14 cellular contexts compared by ENCODE assay signal in the genomic region with DNA sequence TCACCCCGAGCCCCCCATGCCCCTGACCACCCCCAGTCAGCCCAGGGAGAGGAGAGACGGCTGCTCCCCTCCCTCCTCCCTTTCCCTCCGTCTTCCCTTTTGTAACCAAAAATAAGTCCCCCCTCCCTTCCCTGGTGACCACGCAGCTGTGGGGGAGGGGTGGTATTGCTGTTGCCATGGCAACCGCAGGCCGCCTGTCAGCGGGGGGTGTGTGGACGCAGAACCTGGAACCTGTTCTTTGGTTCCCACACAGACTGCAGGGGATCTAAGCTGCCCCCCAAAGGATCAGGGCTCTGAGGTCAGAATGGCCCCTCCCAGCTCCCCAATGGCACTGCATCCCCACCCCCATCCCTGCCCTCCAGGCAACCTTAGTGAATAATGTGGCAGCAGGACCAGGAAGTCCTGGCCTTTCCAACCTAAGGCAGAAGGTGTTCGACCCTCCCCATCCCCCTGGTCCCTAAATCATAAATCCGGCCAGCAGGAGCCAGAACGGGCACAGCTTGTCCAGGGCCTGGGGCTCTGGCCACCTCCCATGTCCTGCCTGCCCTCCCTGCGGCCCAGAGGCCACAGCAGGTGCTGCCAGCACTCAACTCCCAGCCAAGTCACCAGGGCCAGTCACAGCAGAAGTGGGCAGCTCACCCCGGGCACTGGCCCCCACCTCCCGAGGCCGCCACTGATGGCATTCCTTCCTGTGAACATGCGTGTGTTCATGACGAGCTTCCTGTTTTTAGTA. TPM values are rescaled to one million over a fixed set of nuclear protein-coding genes. Genes with fewer than 3 reads are reported as not detected.
DNase-seq lines count a peak whose midpoint lies in the region; ATAC-seq, FAIRE-seq and TF ChIP-seq lines count a peak whose summit lies in the region.
"Had no signal": no experiment of that assay in that cellular context is flagged by ENCODE, and none has a peak within 500 bp of the region (broad histone marks: within the 10 kb centered on the region; RNA-seq: fewer than 3 reads in every experiment).

No MANE protein-coding gene starts in this region.

- H3K27me3 Mint-ChIP-seq in stimulated activated naive CD8-positive, alpha-beta T cell treated with anti-CD3 and anti-CD28 coated beads, Interleukin-15, amount 100 ng/mL, for 72 hours, result peaks cover 44% of the 10 kb centered on the region
- peaks cover 5% of the 10 kb centered on the region for H3K27me3 Mint-ChIP-seq in activated CD4-positive, alpha-beta memory T cell treated with anti-CD3 and anti-CD28 coated beads for 36 hours

- peaks cover 17 to 30% of the 10 kb centered on the region in 2 experiments for H3K4me1 ChIP-seq in K562 (replicated peaks in 1 of 2; ENCODE audit: control insufficient read depth in 2 of 2, insufficient read depth in 2 of 2, low read length in 2 of 2)
- H3K4me1 ChIP-seq in HepG2 (ENCODE audit: insufficient read depth, low read length), result peaks cover 38% of the 10 kb centered on the region

- ATAC-seq in stimulated activated naive CD8-positive, alpha-beta T cell treated with anti-CD3 and anti-CD28 coated beads, Interleukin-15, amount 100 ng/mL, for 72 hours, result no peak
- ATAC-seq in stimulated activated naive CD8-positive, alpha-beta T cell treated with anti-CD3 and anti-CD28 coated beads, Interleukin-15, Interleukin-2, amounts not matched to agents 100 U/mL and 50 U/mL, for 24 hours, result no peak
- ATAC-seq in K562 (peak; percentile 20), HepG2 (no peak)

- intact Hi-C loops in K562 (cut with micrococcal nuclease), result no loop called here
- intact Hi-C loops in HepG2 (cut with micrococcal nuclease; ENCODE audit: unreplicated experiment), result no loop called here
- intact Hi-C loops in activated CD4-positive, alpha-beta memory T cell treated with anti-CD3 and anti-CD28 coated beads for 36 hours (cut with micrococcal nuclease), result no loop called here

- H3K9me3 ChIP-seq in K562 (replicated peaks; ENCODE audit: control insufficient read depth, insufficient read depth, low read depth, low read length) (no peaks in the 10 kb centered on the region), HepG2 (ENCODE audit: low read length) (no peaks in the 10 kb centered on the region)

- no TSS peak for BruUV-seq in K562 (replicated peaks; lab: Mats Ljungman, UMichigan)
- no TSS peak for BruUV-seq in HepG2 (replicated peaks; lab: Mats Ljungman, UMichigan)

- H3K79me2 ChIP-seq in K562 (ENCODE audit: control insufficient read depth, insufficient read depth, low read length) (no peaks in the 10 kb centered on the region), HepG2 (ENCODE audit: insufficient read depth, low read length) (no peaks in the 10 kb centered on the region)

- TF ChIP-seq POLR2A in K562 (conservative IDR thresholded peaks at IDR 0.05) (no peak), HepG2 (IDR thresholded peaks at IDR 0.05; ENCODE audit: insufficient read depth in 1 of 2, low read depth in 2 of 2, low read length in 2 of 2) (no peak)

- H2AFZ ChIP-seq in K562 (ENCODE audit: low read depth, low read length), result no peak overlapping the region
- no peak overlapping the region for H2AFZ ChIP-seq in HepG2 (ENCODE audit: low read length)

- no peak for TF ChIP-seq EP300 in K562 (IDR thresholded peaks at IDR 0.05; ENCODE audit: low read length)
- TF ChIP-seq EP300 in HepG2 (IDR thresholded peaks at IDR 0.05; ENCODE audit: low read depth in 2 of 2, low read length in 2 of 2), result no peak
- TF ChIP-seq EP300 in HepG2 (CRISPR knock-in tag; IDR thresholded peaks at IDR 0.05; ENCODE audit: borderline replicate concordance), result no peak

- CTCF ChIA-PET in K562 (lab: Yijun Ruan, JAX; ENCODE audit: low intra/inter-chr PET ratio), result no interaction called here
- CTCF ChIA-PET in HepG2 (lab: Yijun Ruan, JAX; ENCODE audit: low intra/inter-chr PET ratio, low total read pairs), result no interaction called here
- CTCF ChIA-PET in activated CD4-positive, alpha-beta memory T cell treated with anti-CD3 and anti-CD28 coated beads for 36 hours (lab: Charles Lee), result interaction anchor here (1.4 kb wide), 1 partner anchor 21 kb away, joined by 7 read pairs; no protein-coding TSS in a partner anchor

- TF ChIP-seq CTCF in K562 (IDR thresholded peaks at IDR 0.05 in 2 of 3, conservative IDR thresholded peaks at IDR 0.05 in 1 of 3; ENCODE audit: insufficient read depth in 2 of 3, low read depth in 1 of 3, low read length in 3 of 3) (no peak), HepG2 (CRISPR knock-in tag; IDR thresholded peaks at IDR 0.05) (no peak)

- in situ Hi-C loops in K562 (cut with MboI) (no loop called here), HepG2 (cut with HindIII; ENCODE audit: extremely low pct_ligation_motif_present, low pct_unique_long_range_greater_than_20kb) (loop anchor here (10.0 kb wide), 1 partner anchor 273 kb away; no protein-coding TSS in a partner anchor)

- no peaks in the 10 kb centered on the region for H3K9me1 ChIP-seq in K562 (ENCODE audit: control insufficient read depth, insufficient read depth, low read length)

- no peaks in the 10 kb centered on the region for H3K36me3 Mint-ChIP-seq in activated CD4-positive, alpha-beta memory T cell treated with anti-CD3 and anti-CD28 coated beads for 36 hours

- H3K4me2 ChIP-seq in K562 (ENCODE audit: insufficient read depth, low read length), result no peak overlapping the region
- peak overlapping the region; percentile 95 for H3K4me2 ChIP-seq in HepG2 (ENCODE audit: low read depth, low read length)

- no peak overlapping the region for H3K4me3 ChIP-seq in K562
- no peak overlapping the region; a peak in 1 of 6 replicates for H3K4me3 ChIP-seq in HepG2 (replicated peaks in 1 of 3; ENCODE audit: insufficient read depth in 1 of 3, low read depth in 2 of 3, low read length in 3 of 3)
- H3K4me3 ChIP-seq: SK-N-MC had no signal

- WGBS in K562 (ENCODE audit: insufficient coverage, low coverage, missing lambda C conversion rate), result 25% methylated on average over 10 of the region's 17 CpGs
- WGBS in HepG2 (ENCODE audit: low lambda C conversion rate), result 38% methylated on average over 17 of the region's 17 CpGs

- no peaks in the 10 kb centered on the region for H3K9me3 Mint-ChIP-seq in stimulated activated naive CD8-positive, alpha-beta T cell treated with anti-CD3 and anti-CD28 coated beads, Interleukin-15, amount 100 ng/mL, for 72 hours
- no peaks in the 10 kb centered on the region for H3K9me3 Mint-ChIP-seq in activated CD4-positive, alpha-beta memory T cell treated with anti-CD3 and anti-CD28 coated beads for 36 hours

- H3K27ac Mint-ChIP-seq in stimulated activated naive CD8-positive, alpha-beta T cell treated with anti-CD3 and anti-CD28 coated beads, Interleukin-15, amount 100 ng/mL, for 72 hours, result peak overlapping the region; percentile 38 to 49
- H3K27ac Mint-ChIP-seq in activated CD4-positive, alpha-beta memory T cell treated with anti-CD3 and anti-CD28 coated beads for 36 hours, result no peak overlapping the region
- H3K27ac Mint-ChIP-seq: progenitor cell of endocrine pancreas had no signal

- FAIRE-seq in K562 (lab: Jason Lieb, UNC) (no peak), HepG2 (lab: Jason Lieb, UNC) (no peak)
- FAIRE-seq: H54 had no signal

- peaks cover 21% of the 10 kb centered on the region for H3K4me1 Mint-ChIP-seq in stimulated activated naive CD8-positive, alpha-beta T cell treated with anti-CD3 and anti-CD28 coated beads, Interleukin-15, amount 100 ng/mL, for 72 hours
- peaks cover 10% of the 10 kb centered on the region for H3K4me1 Mint-ChIP-seq in activated CD4-positive, alpha-beta memory T cell treated with anti-CD3 and anti-CD28 coated beads for 36 hours (ENCODE audit: low read depth)

- H4K20me1 ChIP-seq in K562 (replicated peaks; ENCODE audit: control insufficient read depth, insufficient read depth, low read length) (no peaks in the 10 kb centered on the region), HepG2 (ENCODE audit: insufficient read depth, low read length) (no peaks in the 10 kb centered on the region)

- TF ChIP-seq RAD21 in K562 (CRISPR knock-in tag; conservative IDR thresholded peaks at IDR 0.05 in 1 of 2, IDR thresholded peaks at IDR 0.05 in 1 of 2) (no peak), HepG2 (CRISPR knock-in tag; IDR thresholded peaks at IDR 0.05) (no peak)

- POLR2A ChIA-PET in K562 (lab: Yijun Ruan, JAX), result interaction anchor here (0.6 to 1.5 kb wide), 3 partner anchors 9 to 338 kb away, joined by 3 to 4 read pairs (median 4); no protein-coding TSS in a partner anchor
- POLR2A ChIA-PET in HepG2 (lab: Yijun Ruan, JAX), result no interaction called here
- POLR2A ChIA-PET in activated CD4-positive, alpha-beta memory T cell treated with anti-CD3 and anti-CD28 coated beads for 36 hours (lab: Charles Lee), result no interaction called here

- no peak for DNase-seq in stimulated activated naive CD8-positive, alpha-beta T cell treated with anti-CD3 and anti-CD28 coated beads, Interleukin-15, amount 100 ng/mL, for 72 hours
- no peak for DNase-seq in stimulated activated naive CD8-positive, alpha-beta T cell treated with anti-CD3 and anti-CD28 coated beads, Interleukin-15, Interleukin-2, amounts not matched to agents 100 U/mL and 50 U/mL, for 24 hours
- DNase-seq in K562 (ENCODE audit: extremely low read depth in 1 of 4, low spot score in 3 of 4) (peak; percentile 55 to 75 (median 70)), HepG2 (ENCODE audit: low spot score) (no peak), SHP77 treated with DMSO at 0.1 percent for 48 hours (lab: John Stamatoyannopoulos, UW) (no peak)
- no peak for DNase-seq in activated CD4-positive, alpha-beta T cell treated with anti-CD3 and anti-CD28 coated beads for 4 hours
- no peak for DNase-seq in activated CD4-positive, alpha-beta memory T cell treated with anti-CD3 and anti-CD28 coated beads for 36 hours
- no peak for DNase-seq in activated CD4-positive, CD25-positive, alpha-beta regulatory T cell (lab: John Stamatoyannopoulos, UW)
- DNase-seq: hippocampal formation, NCI-H2029 treated with DMSO at 0.1 percent for 48 hours had no signal

- H3K9ac ChIP-seq in K562 (ENCODE audit: insufficient read depth in 1 of 2, low read depth in 2 of 2, low read length in 2 of 2), result no peak overlapping the region; a peak in 1 of 4 replicates
- H3K9ac ChIP-seq in HepG2 (ENCODE audit: insufficient read depth, low read depth, low read length), result no peak overlapping the region

- H3K27ac ChIP-seq in K562 (ENCODE audit: extremely low read depth, low read depth, low read length), result no peak overlapping the region
- no peak overlapping the region for H3K27ac ChIP-seq in HepG2 (ENCODE audit: extremely low read length, insufficient read depth, low read length)
- H3K27ac ChIP-seq: C4-2B, SK-N-MC had no signal

- H3K4me3 Mint-ChIP-seq in stimulated activated naive CD8-positive, alpha-beta T cell treated with anti-CD3 and anti-CD28 coated beads, Interleukin-15, amount 100 ng/mL, for 72 hours, result no peak overlapping the region
- H3K4me3 Mint-ChIP-seq in activated CD4-positive, alpha-beta memory T cell treated with anti-CD3 and anti-CD28 coated beads for 36 hours, result no peak overlapping the region

- no peaks in the 10 kb centered on the region for H3K36me3 ChIP-seq in K562 (ENCODE audit: control insufficient read depth, insufficient read depth, low read length)
- H3K36me3 ChIP-seq in HepG2 (replicated peaks in 1 of 2; ENCODE audit: control insufficient read depth in 1 of 2, insufficient read depth in 2 of 2, low read length in 2 of 2), result no peaks in the 10 kb centered on the region

- H3K27me3 ChIP-seq in K562 (ENCODE audit: control insufficient read depth in 2 of 2, insufficient read depth in 2 of 2, low read length in 2 of 2) (peaks cover 2 to 31% of the 10 kb centered on the region in 2 experiments; a peak in 3 of 5 replicates), HepG2 (ENCODE audit: control insufficient read depth in 1 of 2, insufficient read depth in 2 of 2, low read length in 2 of 2) (peaks cover 6 to 55% of the 10 kb centered on the region in 2 experiments; a peak in 3 of 5 replicates)

RNA-seq across cellular contexts. Expression of a gene that starts 12.0 kb away (rescaled TPM):
- total RNA-seq in K562 (2011; cell fraction: chromatin; rRNA removed; ENCODE audit: low replicate concordance), result not detected in 2 replicates
- not detected in 2 replicates for total RNA-seq in K562 (2011; cell fraction: nucleolus; rRNA removed)
- not detected in 2 replicates for total RNA-seq in K562 (2011; cell fraction: nucleoplasm; rRNA removed)
- total RNA-seq in K562 (2014; rRNA removed) (not detected in 2 replicates), K562 (2014; rRNA removed; fragmentation: Illumina TruSeq; extraction: Trizol) (not detected in 2 replicates), K562 (2015; rRNA removed; fragmentation: Illumina TruSeq; extraction: Trizol) (not detected in 2 replicates), K562 (2021) (0.13 and 0.18 TPM in 2 replicates), HepG2 (2016; rRNA removed; fragmentation: Illumina TruSeq; extraction: Trizol) (not detected in 2 replicates)
- polyA plus RNA-seq in K562 (2011; rRNA removed) (0.13 TPM in 1 of 2 replicates, not detected in the other), K562 (2014; fragmentation: Illumina TruSeq; extraction: Trizol) (not detected in 2 replicates), K562 (2014; fragmentation: Nextera tagmentation; extraction: Ambion mirVana) (not detected), K562 (2014; rRNA removed) (not detected in 2 replicates), HepG2 (2011; rRNA removed) (not detected in 2 replicates)
- polyA plus RNA-seq in K562 (2011; cell fraction: cytosol; rRNA removed), result not detected in 2 replicates
- polyA plus RNA-seq in K562 (2011; cell fraction: nucleus; rRNA removed), result 0.24 TPM in 1 of 2 replicates, not detected in the other
- not detected in 2 replicates for polyA plus RNA-seq in K562 (2012)
- polyA minus RNA-seq in K562 (2011; rRNA and poly(A)+ RNA removed), result not detected in 2 replicates
- not detected in 2 replicates for polyA minus RNA-seq in K562 (2011; cell fraction: cytosol; rRNA and poly(A)+ RNA removed)
- polyA minus RNA-seq in K562 (2011; cell fraction: nucleus; rRNA and poly(A)+ RNA removed), result not detected in 2 replicates
- not detected in 2 replicates for total RNA-seq in HepG2 (2016; cell fraction: cytosol; rRNA removed; fragmentation: Illumina TruSeq; extraction: Trizol; ENCODE audit: low read depth)
- not detected in 2 replicates for total RNA-seq in HepG2 (2016; cell fraction: insoluble cytoplasmic fraction; rRNA removed; fragmentation: Illumina TruSeq; extraction: Trizol)
- total RNA-seq in HepG2 (2016; cell fraction: membrane; rRNA removed; fragmentation: Illumina TruSeq; extraction: Trizol), result not detected in 2 replicates
- total RNA-seq in HepG2 (2016; cell fraction: nucleus; rRNA removed; fragmentation: Illumina TruSeq; extraction: Trizol), result not detected in 2 replicates
- not detected in 2 replicates for polyA plus RNA-seq in HepG2 (2011; cell fraction: cytosol; rRNA removed)
- not detected in 2 replicates for polyA plus RNA-seq in HepG2 (2011; cell fraction: nucleus; rRNA removed)
- not detected in 2 replicates for polyA plus RNA-seq in HepG2 (2012)
- polyA plus RNA-seq in HepG2 (2016; cell fraction: cytosol; fragmentation: Illumina TruSeq; extraction: Trizol; ENCODE audit: low read depth), result not detected in 2 replicates
- not detected in 2 replicates for polyA plus RNA-seq in HepG2 (2016; cell fraction: insoluble cytoplasmic fraction; fragmentation: Illumina TruSeq; extraction: Trizol; ENCODE audit: low read depth)
- not detected in 2 replicates for polyA plus RNA-seq in HepG2 (2016; cell fraction: membrane; fragmentation: Illumina TruSeq; extraction: Trizol; ENCODE audit: low read depth)
- not detected in 2 replicates for polyA plus RNA-seq in HepG2 (2016; cell fraction: nucleus; fragmentation: Illumina TruSeq; extraction: Trizol; ENCODE audit: insufficient read depth, low read depth)
- polyA minus RNA-seq in HepG2 (2011; rRNA and poly(A)+ RNA removed; ENCODE audit: low replicate concordance), result not detected in 2 replicates
- not detected in 2 replicates for polyA minus RNA-seq in HepG2 (2011; cell fraction: cytosol; rRNA and poly(A)+ RNA removed)
- polyA minus RNA-seq in HepG2 (2011; cell fraction: nucleus; rRNA and poly(A)+ RNA removed), result not detected in 2 replicates
- not detected for total RNA-seq in activated CD4-positive, alpha-beta memory T cell treated with anti-CD3 and anti-CD28 coated beads for 36 hours

Comparison
In these comparisons a context has a peak if more than half of its experiments do, and no peak if none do; other contexts are left out.
1. DNase-seq: peak in K562 (4 of 4); none in stimulated activated naive CD8-positive, alpha-beta T cell treated with anti-CD3 and anti-CD28 coated beads, Interleukin-15, amount 100 ng/mL, for 72 hours (0 of 2), stimulated activated naive CD8-positive, alpha-beta T cell treated with anti-CD3 and anti-CD28 coated beads, Interleukin-15, Interleukin-2, amounts not matched to agents 100 U/mL and 50 U/mL, for 24 hours (single experiment), HepG2 (single experiment), SHP77 treated with DMSO at 0.1 percent for 48 hours (single experiment), activated CD4-positive, alpha-beta T cell treated with anti-CD3 and anti-CD28 coated beads for 4 hours (0 of 2), activated CD4-positive, alpha-beta memory T cell treated with anti-CD3 and anti-CD28 coated beads for 36 hours (single experiment) and activated CD4-positive, CD25-positive, alpha-beta regulatory T cell (0 of 4).